1 cellular context compared by ENCODE assay signal in genomic region chr12:56636118-56636674, GRCh38.
A peak's percentile ranks its signal among the peaks of the same experiment; 100 is the strongest.
TF ChIP-seq lines count a peak whose summit lies in the region.

No MANE protein-coding gene starts in this region.

TF ChIP-seq in K562, 482 proteins besides CTCF, POLR2A, EP300 and RAD21 (continued from another document):
- TF ChIP-seq, protein P1, sequence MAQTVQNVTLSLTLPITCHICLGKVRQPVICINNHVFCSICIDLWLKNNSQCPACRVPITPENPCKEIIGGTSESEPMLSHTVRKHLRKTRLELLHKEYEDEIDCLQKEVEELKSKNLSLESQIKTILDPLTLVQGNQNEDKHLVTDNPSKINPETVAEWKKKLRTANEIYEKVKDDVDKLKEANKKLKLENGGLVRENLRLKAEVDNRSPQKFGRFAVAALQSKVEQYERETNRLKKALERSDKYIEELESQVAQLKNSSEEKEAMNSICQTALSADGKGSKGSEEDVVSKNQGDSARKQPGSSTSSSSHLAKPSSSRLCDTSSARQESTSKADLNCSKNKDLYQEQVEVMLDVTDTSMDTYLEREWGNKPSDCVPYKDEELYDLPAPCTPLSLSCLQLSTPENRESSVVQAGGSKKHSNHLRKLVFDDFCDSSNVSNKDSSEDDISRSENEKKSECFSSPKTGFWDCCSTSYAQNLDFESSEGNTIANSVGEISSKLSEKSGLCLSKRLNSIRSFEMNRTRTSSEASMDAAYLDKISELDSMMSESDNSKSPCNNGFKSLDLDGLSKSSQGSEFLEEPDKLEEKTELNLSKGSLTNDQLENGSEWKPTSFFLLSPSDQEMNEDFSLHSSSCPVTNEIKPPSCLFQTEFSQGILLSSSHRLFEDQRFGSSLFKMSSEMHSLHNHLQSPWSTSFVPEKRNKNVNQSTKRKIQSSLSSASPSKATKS (CRISPR knock-in tag; IDR thresholded peaks at IDR 0.05): no peak
- TF ChIP-seq BCOR (IDR thresholded peaks at IDR 0.05): no peak
- no peak for TF ChIP-seq MXI1 (IDR thresholded peaks at IDR 0.05; ENCODE audit: low read depth, low read length)
- TF ChIP-seq, protein P2, sequence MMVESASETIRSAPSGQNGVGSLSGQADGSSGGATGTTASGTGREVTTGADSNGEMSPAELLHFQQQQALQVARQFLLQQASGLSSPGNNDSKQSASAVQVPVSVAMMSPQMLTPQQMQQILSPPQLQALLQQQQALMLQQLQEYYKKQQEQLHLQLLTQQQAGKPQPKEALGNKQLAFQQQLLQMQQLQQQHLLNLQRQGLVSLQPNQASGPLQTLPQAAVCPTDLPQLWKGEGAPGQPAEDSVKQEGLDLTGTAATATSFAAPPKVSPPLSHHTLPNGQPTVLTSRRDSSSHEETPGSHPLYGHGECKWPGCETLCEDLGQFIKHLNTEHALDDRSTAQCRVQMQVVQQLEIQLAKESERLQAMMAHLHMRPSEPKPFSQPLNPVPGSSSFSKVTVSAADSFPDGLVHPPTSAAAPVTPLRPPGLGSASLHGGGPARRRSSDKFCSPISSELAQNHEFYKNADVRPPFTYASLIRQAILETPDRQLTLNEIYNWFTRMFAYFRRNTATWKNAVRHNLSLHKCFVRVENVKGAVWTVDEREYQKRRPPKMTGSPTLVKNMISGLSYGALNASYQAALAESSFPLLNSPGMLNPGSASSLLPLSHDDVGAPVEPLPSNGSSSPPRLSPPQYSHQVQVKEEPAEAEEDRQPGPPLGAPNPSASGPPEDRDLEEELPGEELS (CRISPR knock-in tag; IDR thresholded peaks at IDR 0.05; ENCODE audit: borderline replicate concordance): no peak
- TF ChIP-seq CBX3 (IDR thresholded peaks at IDR 0.05; ENCODE audit: borderline replicate concordance in 1 of 2, low read length in 2 of 2): no peak; a peak in 1 of 3 replicates
- TF ChIP-seq MAFF (IDR thresholded peaks at IDR 0.05; ENCODE audit: low read length): peak; percentile 0; the same call in 1 of the 2 replicates
- no peak for TF ChIP-seq EZH2 (IDR thresholded peaks at IDR 0.05; ENCODE audit: borderline replicate concordance, low read depth, low read length)
- TF ChIP-seq ZNF79 (CRISPR knock-in tag; IDR thresholded peaks at IDR 0.05; ENCODE audit: low read depth): no peak
- TF ChIP-seq TGIF2 (CRISPR knock-in tag; IDR thresholded peaks at IDR 0.05): no peak
- TF ChIP-seq SMC3 (conservative IDR thresholded peaks at IDR 0.05; ENCODE audit: insufficient read depth, low read depth, low read length): no peak
- TF ChIP-seq POLR2B (IDR thresholded peaks at IDR 0.05; ENCODE audit: low read depth, partially characterized antibody): peak; percentile 26
- no peak for TF ChIP-seq BHLHE40 (IDR thresholded peaks at IDR 0.05; ENCODE audit: low read length)
